18 cellular contexts compared by ENCODE assay signal in the genomic region with DNA sequence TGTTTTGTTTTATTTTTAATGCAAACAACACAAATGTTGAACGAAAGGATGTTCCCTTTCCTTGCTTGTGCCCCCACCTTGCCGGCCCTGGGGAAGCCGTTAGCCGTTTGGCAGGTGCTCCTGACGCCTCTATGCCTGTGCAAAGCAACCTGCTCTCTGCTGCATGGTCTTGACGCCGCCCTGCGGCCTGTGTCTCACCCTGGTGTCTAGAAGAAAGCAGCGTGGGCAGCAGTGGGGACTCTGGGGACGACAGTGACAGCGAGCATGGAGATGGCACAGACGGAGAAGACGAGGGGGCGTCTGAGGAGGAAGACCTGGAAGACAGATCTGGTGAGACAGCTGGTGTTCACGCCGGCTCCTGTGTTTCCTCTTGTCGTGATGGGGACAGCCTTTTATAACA. TPM values are rescaled to one million over a fixed set of nuclear protein-coding genes. Genes with fewer than 3 reads are reported as not detected.
"Had no signal": no experiment of that assay in that cellular context is flagged by ENCODE, and none has a peak within 500 bp of the region (broad histone marks: within the 10 kb centered on the region; RNA-seq: fewer than 3 reads in every experiment).

No MANE protein-coding gene starts in this region.

- H3K9me3 Mint-ChIP-seq: naive thymus-derived CD8-positive, alpha-beta T cell; T-helper 1 cell treated with Interleukin-12 subunit alpha and Interleukin-12 subunit beta and Interleukin-4 antibody, amounts not matched to agents 30 μg/mL and 1 μg/mL, for 36 hours had no signal

- ATAC-seq: gastrocnemius medialis; lower lobe of right lung; naive thymus-derived CD8-positive, alpha-beta T cell had no signal

- H3K36me3 ChIP-seq: uterus had no signal

- H3K27me3 ChIP-seq: brain microvascular endothelial cell, gastrocnemius medialis, stomach, uterus had no signal

- H3K27ac Mint-ChIP-seq: activated naive CD8-positive, alpha-beta T cell had no signal

- H3K4me3 Mint-ChIP-seq: activated naive CD8-positive, alpha-beta T cell; T-helper 1 cell treated with Interleukin-12 subunit alpha and Interleukin-12 subunit beta and Interleukin-4 antibody, amounts not matched to agents 30 μg/mL and 1 μg/mL, for 36 hours had no signal

- H3K36me3 Mint-ChIP-seq: activated naive CD8-positive, alpha-beta T cell had no signal

- H3K27me3 Mint-ChIP-seq: activated naive CD8-positive, alpha-beta T cell; naive thymus-derived CD8-positive, alpha-beta T cell had no signal

- H3K27ac ChIP-seq: brain microvascular endothelial cell, gastrocnemius medialis, lower lobe of right lung, stomach, uterus had no signal

- DNase-seq: activated CD4-positive, alpha-beta T cell treated with anti-CD3 and anti-CD28 coated beads, Interleukin-2, amount 50 U/mL, for 1 hour; activated gamma-delta T cell; activated T-cell treated with anti-CD3 and anti-CD28 coated beads, Interleukin-2, amount 50 U/mL, for 1 hour; brain microvascular endothelial cell; gastrocnemius medialis; kidney; lower lobe of right lung; naive thymus-derived CD8-positive, alpha-beta T cell; SK-N-SH; stimulated activated CD4-positive, alpha-beta T cell treated with anti-CD3 and anti-CD28 coated beads, Interleukin-4, amount 100 ng/mL, for 24 hours; stomach; uterus had no signal

- H3K4me3 ChIP-seq: gastrocnemius medialis, lower lobe of right lung, stomach, uterus had no signal

- H3K9me3 ChIP-seq: gastrocnemius medialis, lower lobe of right lung, SK-N-SH, stomach, uterus had no signal

- H3K4me2 ChIP-seq: SK-N-SH had no signal

- H3K9ac ChIP-seq: SK-N-SH had no signal

RNA-seq across cellular contexts. Expression of a gene that starts 43.0 kb away (rescaled TPM):
- total RNA-seq: endothelial cell of umbilical vein; fibroblast of lung; lower lobe of right lung; naive thymus-derived CD8-positive, alpha-beta T cell; omental fat pad; pulmonary artery endothelial cell had no signal
- polyA plus RNA-seq: endothelial cell of umbilical vein; fibroblast of lung; naive thymus-derived CD8-positive, alpha-beta T cell; SK-N-SH had no signal
